8 cellular contexts compared by ENCODE assay signal in the genomic region with DNA sequence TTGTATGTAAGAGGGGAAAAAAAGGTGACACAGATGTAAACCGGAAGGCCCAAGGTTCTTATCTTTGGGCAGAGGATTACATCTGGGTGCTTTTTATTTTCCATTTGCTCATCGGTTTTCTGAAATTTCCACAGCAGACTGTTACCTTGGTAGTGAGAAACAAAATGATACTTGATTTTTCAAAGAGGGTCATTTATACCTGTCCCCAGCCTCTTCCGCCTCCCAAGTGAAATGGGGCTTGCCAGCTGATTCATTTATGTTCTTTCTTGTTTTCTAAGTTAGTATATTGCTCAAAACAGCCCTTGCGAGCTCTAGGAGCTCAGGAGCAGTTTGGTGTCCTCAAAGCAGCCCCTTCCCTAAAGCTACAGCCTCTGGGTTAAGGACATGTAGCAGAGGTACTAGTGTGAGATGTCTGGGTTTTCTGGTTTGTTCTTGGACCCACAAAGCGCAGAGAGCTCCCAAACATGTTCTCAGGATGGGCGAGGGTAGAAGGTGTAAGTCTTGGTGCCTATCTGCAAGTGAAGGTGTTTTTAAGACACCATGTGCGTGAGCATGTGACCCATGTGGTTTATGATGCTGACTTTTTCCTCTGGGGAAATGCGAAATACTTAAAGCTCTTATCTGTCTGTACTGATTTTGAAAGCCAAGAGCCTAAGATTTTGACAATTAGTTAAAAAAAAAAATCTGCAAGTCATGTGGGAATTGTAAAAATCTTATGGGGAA. TPM values are rescaled to one million over a fixed set of nuclear protein-coding genes. Genes with fewer than 3 reads are reported as not detected.
A peak's percentile ranks its signal among the peaks of the same experiment; 100 is the strongest.
DNase-seq lines count a peak whose midpoint lies in the region; ATAC-seq and TF ChIP-seq lines count a peak whose summit lies in the region.

No MANE protein-coding gene starts in this region.

- intact Hi-C loops in left lung (cut with DNase I), result no loop called here

- no peak for TF ChIP-seq CTCF in left lung (IDR thresholded peaks at IDR 0.05)

- H3K4me3 ChIP-seq in left lung, result no peak overlapping the region

- H3K4me1 ChIP-seq in left lung, result peaks cover 0 to 18% of the 10 kb centered on the region in 2 donors

- DNase-seq in activated CD8-positive, alpha-beta memory T cell treated with anti-CD3 and anti-CD28 coated beads for 48 hours (ENCODE audit: low read depth in 2 of 3, low spot score in 2 of 3), result peak in 2 of 3 experiments; percentile 8 to 11
- no peak for DNase-seq in activated CD8-positive, alpha-beta memory T cell treated with anti-CD3 and anti-CD28 coated beads, Interleukin-2, amount 50 U/mL, for 4 hours
- peak; percentile 69 for DNase-seq in T-helper 2 cell treated with Interferon-gamma antibody and Interleukin-4, amounts not matched to agents 5 μg/mL and 100 μg/mL, for 36 hours (ENCODE audit: low spot score)
- no peak for DNase-seq in foreskin melanocyte
- DNase-seq in left lung, result no peak
- DNase-seq in AML-193 (lab: John Stamatoyannopoulos, UW), result no peak

- peak; percentile 67 for ATAC-seq in HG02623 (IDR thresholded peaks at IDR 0.05; ENCODE audit: unreplicated experiment)
- peak; percentile 65 for ATAC-seq in stimulated activated memory B cell treated with anti-CD40 and anti-IgM and Interleukin-4, amounts not matched to agents 10 μg/mL and 1 μg/mL and 100 μg/mL, for 72 hours
- no peak for ATAC-seq in left lung

- H3K36me3 Mint-ChIP-seq in T-helper 2 cell treated with Interferon-gamma antibody and Interleukin-4, amounts not matched to agents 5 μg/mL and 100 μg/mL, for 36 hours (ENCODE audit: low read depth), result no peaks in the 10 kb centered on the region
- no peaks in the 10 kb centered on the region for H3K36me3 Mint-ChIP-seq in stimulated activated memory B cell treated with anti-CD40 and anti-IgM and Interleukin-4, amounts not matched to agents 10 μg/mL and 1 μg/mL and 100 μg/mL, for 72 hours

- peaks cover 0 to 11% of the 10 kb centered on the region in 2 donors for H3K36me3 ChIP-seq in left lung

- H3K27ac Mint-ChIP-seq in T-helper 2 cell treated with Interferon-gamma antibody and Interleukin-4, amounts not matched to agents 5 μg/mL and 100 μg/mL, for 36 hours, result peak overlapping the region; percentile 89
- no peak overlapping the region for H3K27ac Mint-ChIP-seq in stimulated activated memory B cell treated with anti-CD40 and anti-IgM and Interleukin-4, amounts not matched to agents 10 μg/mL and 1 μg/mL and 100 μg/mL, for 72 hours

- no peak overlapping the region for H3K27ac ChIP-seq in left lung

- H3K4me3 Mint-ChIP-seq in T-helper 2 cell treated with Interferon-gamma antibody and Interleukin-4, amounts not matched to agents 5 μg/mL and 100 μg/mL, for 36 hours, result peak overlapping the region; percentile 7
- H3K4me3 Mint-ChIP-seq in stimulated activated memory B cell treated with anti-CD40 and anti-IgM and Interleukin-4, amounts not matched to agents 10 μg/mL and 1 μg/mL and 100 μg/mL, for 72 hours, result no peak overlapping the region

- no peaks in the 10 kb centered on the region for H3K27me3 ChIP-seq in left lung

- no peaks in the 10 kb centered on the region for H3K27me3 Mint-ChIP-seq in T-helper 2 cell treated with Interferon-gamma antibody and Interleukin-4, amounts not matched to agents 5 μg/mL and 100 μg/mL, for 36 hours (ENCODE audit: low read depth)
- no peaks in the 10 kb centered on the region for H3K27me3 Mint-ChIP-seq in stimulated activated memory B cell treated with anti-CD40 and anti-IgM and Interleukin-4, amounts not matched to agents 10 μg/mL and 1 μg/mL and 100 μg/mL, for 72 hours

- H3K9me3 Mint-ChIP-seq in T-helper 2 cell treated with Interferon-gamma antibody and Interleukin-4, amounts not matched to agents 5 μg/mL and 100 μg/mL, for 36 hours, result no peaks in the 10 kb centered on the region
- H3K9me3 Mint-ChIP-seq in stimulated activated memory B cell treated with anti-CD40 and anti-IgM and Interleukin-4, amounts not matched to agents 10 μg/mL and 1 μg/mL and 100 μg/mL, for 72 hours, result no peaks in the 10 kb centered on the region

- H3K9me3 ChIP-seq in left lung, result no peaks in the 10 kb centered on the region

- peaks cover 11% of the 10 kb centered on the region for H3K4me1 Mint-ChIP-seq in T-helper 2 cell treated with Interferon-gamma antibody and Interleukin-4, amounts not matched to agents 5 μg/mL and 100 μg/mL, for 36 hours (ENCODE audit: low read depth)
- H3K4me1 Mint-ChIP-seq in stimulated activated memory B cell treated with anti-CD40 and anti-IgM and Interleukin-4, amounts not matched to agents 10 μg/mL and 1 μg/mL and 100 μg/mL, for 72 hours, result no peaks in the 10 kb centered on the region

RNA-seq across cellular contexts. Expression of gene DAPK1, which starts 38.3 kb away (rescaled TPM):
- total RNA-seq in left lung, result 100 to 1,000 TPM in 1 of 2 donors, 10 to 100 TPM in 1; 78.2 to 123 TPM

Comparison
In these comparisons a context has a peak if more than half of its experiments do, and no peak if none do; other contexts are left out.
1. DNase-seq: peak in activated CD8-positive, alpha-beta memory T cell treated with anti-CD3 and anti-CD28 coated beads for 48 hours (2 of 3) and T-helper 2 cell treated with Interferon-gamma antibody and Interleukin-4, amounts not matched to agents 5 μg/mL and 100 μg/mL, for 36 hours (single experiment); none in activated CD8-positive, alpha-beta memory T cell treated with anti-CD3 and anti-CD28 coated beads, Interleukin-2, amount 50 U/mL, for 4 hours (single experiment), foreskin melanocyte (single experiment), left lung (0 of 2) and AML-193 (0 of 2).